ENCODE assay signal across 1 cellular context in the genomic region with DNA sequence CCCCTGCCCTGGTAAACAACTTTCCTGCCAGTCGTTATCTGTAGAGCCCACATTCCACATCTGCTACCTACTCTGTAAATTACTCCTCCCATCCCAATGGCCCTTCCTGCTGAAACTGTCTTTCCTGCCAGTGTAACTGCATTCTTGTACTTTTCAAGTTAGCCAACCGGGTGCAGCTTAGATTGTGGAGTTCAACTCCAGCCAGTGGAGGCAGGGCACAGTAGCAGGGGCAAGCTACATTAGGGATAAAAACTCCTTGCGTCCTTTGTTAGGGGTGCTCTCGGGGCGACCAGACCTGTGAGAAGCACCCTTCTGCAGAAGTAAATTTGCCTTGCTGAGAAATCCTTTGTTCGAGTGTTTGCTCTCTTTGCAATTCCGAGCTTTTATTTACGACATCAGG.
TF ChIP-seq lines count a peak whose summit lies in the region.

No MANE protein-coding gene starts in this region.

TF ChIP-seq in H1, 55 proteins besides CTCF, POLR2A, EP300 and RAD21:
- no peak for TF ChIP-seq TBP (IDR thresholded peaks at IDR 0.05; ENCODE audit: low read depth, low read length)
- peak; percentile 36; the same call in 1 of the 2 replicates for TF ChIP-seq YY1 (IDR thresholded peaks at IDR 0.05; ENCODE audit: low read depth, low read length)
- TF ChIP-seq TEAD4 (IDR thresholded peaks at IDR 0.05; ENCODE audit: low read depth, low read length), result 0 out of 2 replicates have a peak, but pooled peaks have one; percentile 59
- no peak for TF ChIP-seq JUND (IDR thresholded peaks at IDR 0.05; ENCODE audit: low read length)
- no peak for TF ChIP-seq POU5F1 (IDR thresholded peaks at IDR 0.05; ENCODE audit: low read depth, low read length)
- 0 out of 2 replicates have a peak, but pooled peaks have one; percentile 21 for TF ChIP-seq SP1 (IDR thresholded peaks at IDR 0.05; ENCODE audit: low read depth, low read length)
- TF ChIP-seq SIN3A (conservative IDR thresholded peaks at IDR 0.05 in 1 of 2, IDR thresholded peaks at IDR 0.05 in 1 of 2; ENCODE audit: low read depth in 1 of 2, low read length in 2 of 2), result no peak
- no peak for TF ChIP-seq CBX8 (IDR thresholded peaks at IDR 0.05; ENCODE audit: borderline replicate concordance, low read depth, low read length)
- no peak for TF ChIP-seq SIRT6 (IDR thresholded peaks at IDR 0.05; ENCODE audit: low read length)
- no peak for TF ChIP-seq BACH1 (IDR thresholded peaks at IDR 0.05; ENCODE audit: low read length)
- no peak for TF ChIP-seq CHD7 (IDR thresholded peaks at IDR 0.05; ENCODE audit: insufficient replicate concordance, low read length)
- TF ChIP-seq NRF1 (IDR thresholded peaks at IDR 0.05; ENCODE audit: low read depth, low read length), result no peak
TF ChIP-seq in H1: peak in this region for 3.
